ENCODE assay signal across 20 cellular contexts in the genomic region with DNA sequence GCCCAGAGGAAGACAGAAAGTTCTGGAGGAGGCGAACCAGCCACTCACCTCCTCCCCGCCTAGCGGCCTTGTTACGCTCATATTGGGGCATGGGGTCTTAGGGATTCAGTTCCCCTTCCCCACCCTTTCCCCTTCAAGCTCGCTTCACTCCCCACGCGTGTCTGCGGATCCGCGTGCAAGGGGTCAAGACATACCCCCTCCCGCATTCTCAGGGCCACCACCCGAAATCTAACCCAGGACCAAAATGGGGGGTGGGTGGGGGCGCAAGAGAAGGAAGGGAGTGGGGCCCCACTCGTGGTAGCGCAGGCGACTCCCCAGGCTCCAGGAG. TPM values are rescaled to one million over a fixed set of nuclear protein-coding genes. Genes with fewer than 3 reads are reported as not detected.
A peak's percentile ranks its signal among the peaks of the same experiment; 100 is the strongest.
DNase-seq lines count a peak whose midpoint lies in the region; ATAC-seq, FAIRE-seq and TF ChIP-seq lines count a peak whose summit lies in the region.
"Had no signal": no experiment of that assay in that cellular context is flagged by ENCODE, and none has a peak within 500 bp of the region (broad histone marks: within the 10 kb centered on the region; RNA-seq: fewer than 3 reads in every experiment).

No MANE protein-coding gene starts in this region.

- H3K36me3 ChIP-seq in SK-N-SH (replicated peaks in 1 of 2; ENCODE audit: control insufficient read depth in 1 of 2, insufficient read depth in 2 of 2, low read length in 1 of 2) (no peaks in the 10 kb centered on the region), H1 (ENCODE audit: control insufficient read depth in 2 of 4, insufficient read depth in 4 of 4, low read length in 3 of 4) (no peaks in the 10 kb centered on the region; a peak in 1 of 8 replicates), neuronal stem cell (replicated peaks in 1 of 2; ENCODE audit: control insufficient read depth in 2 of 2, insufficient read depth in 2 of 2, low read length in 2 of 2) (peaks cover 0 to 15% of the 10 kb centered on the region in 2 donors), osteoblast (ENCODE audit: insufficient read depth, low read length) (no peaks in the 10 kb centered on the region), esophagus squamous epithelium (no peaks in the 10 kb centered on the region)
- H3K36me3 ChIP-seq: tibial artery had no signal

- H2AFZ ChIP-seq in SK-N-SH (ENCODE audit: low read depth) (no peak overlapping the region), H1 (ENCODE audit: low read length) (no peak overlapping the region), neuronal stem cell (ENCODE audit: low read length) (peak overlapping the region; percentile 86), osteoblast (ENCODE audit: low read length) (no peak overlapping the region)

- no peak overlapping the region for H3K56ac ChIP-seq in H1 (replicated peaks; ENCODE audit: insufficient read length, low read depth, low read length)

- TF ChIP-seq EP300 in SK-N-SH (IDR thresholded peaks at IDR 0.05; ENCODE audit: borderline replicate concordance in 1 of 2, low read depth in 1 of 2, low read length in 1 of 2): no peak
- TF ChIP-seq EP300 in H1 (IDR thresholded peaks at IDR 0.05; ENCODE audit: borderline replicate concordance in 1 of 2, low read depth in 2 of 2, low read length in 2 of 2): no peak

- H2BK20ac ChIP-seq in H1 (ENCODE audit: low read length): peak overlapping the region; percentile 86; the same call in 1 of the 2 replicates

- 18% methylated on average over 8 of the region's 16 CpGs for WGBS in SK-N-SH (ENCODE audit: low lambda C conversion rate)
- 4% methylated on average over 11 of the region's 16 CpGs; no CpG with 5 or more reads in 1 of the 2 experiments for WGBS in H1 (ENCODE audit: extremely low coverage in 1 of 2, insufficient coverage in 1 of 2, insufficient read length in 1 of 2, insufficient replicate concordance in 2 of 2, low coverage in 1 of 2, low lambda C conversion rate in 2 of 2, missing lambda C conversion rate in 1 of 2), 2 experiments
- no CpG with 5 or more reads among the region's 16 CpGs for WGBS in neuronal stem cell (ENCODE audit: extremely low coverage in 2 of 2, insufficient read length in 2 of 2, insufficient replicate concordance in 1 of 2), 2 donors
- WGBS in esophagus squamous epithelium, 2 donors: 7 to 10% methylated on average over 7 to 16 of the region's 16 CpGs

- TF ChIP-seq RAD21 in SK-N-SH (IDR thresholded peaks at IDR 0.05; ENCODE audit: low read length) (no peak), H1 (IDR thresholded peaks at IDR 0.05 in 1 of 2, conservative IDR thresholded peaks at IDR 0.05 in 1 of 2; ENCODE audit: low read depth in 2 of 2, low read length in 2 of 2) (no peak)

- no peaks in the 10 kb centered on the region for H3K79me1 ChIP-seq in H1 (ENCODE audit: low read depth, low read length)
- H3K79me1 ChIP-seq in neuronal stem cell (ENCODE audit: low read depth, low read length): no peaks in the 10 kb centered on the region

- H3K18ac ChIP-seq in H1 (ENCODE audit: extremely low read depth, low read length): no peak overlapping the region; the same call in 1 of the 2 replicates
- H3K18ac ChIP-seq in neuronal stem cell (ENCODE audit: low read length): no peak overlapping the region

- H3K9me2 ChIP-seq in SK-N-SH: no peaks in the 10 kb centered on the region

- H2BK120ac ChIP-seq in H1 (replicated peaks; ENCODE audit: low read depth, low read length): no peak overlapping the region
- no peak overlapping the region for H2BK120ac ChIP-seq in neuronal stem cell (ENCODE audit: low read depth, low read length)

- H3K9me3 Mint-ChIP-seq in IgD-negative memory B cell: no peaks in the 10 kb centered on the region
- H3K9me3 Mint-ChIP-seq: natural killer cell treated with Interleukin-12 subunit alpha and Interleukin-12 subunit beta and Interleukin-15 and Interleukin-18, amount 100 ng/mL, for 72 hours; T-helper 2 cell treated with Interferon-gamma antibody and Interleukin-4, amounts not matched to agents 5 μg/mL and 100 μg/mL, for 36 hours had no signal

- no peak for FAIRE-seq in H1 (lab: Jason Lieb, UNC)
- FAIRE-seq: frontal cortex had no signal

- H3K23me2 ChIP-seq in H1 (ENCODE audit: low read depth, low read length): peaks cover 25% of the 10 kb centered on the region; the same call in 1 of the 2 replicates

- H4K91ac ChIP-seq in H1 (replicated peaks; ENCODE audit: insufficient read length, low read length) (no peak overlapping the region), neuronal stem cell (ENCODE audit: low read depth, low read length, poor library complexity) (no peak overlapping the region)

- H3K4me3 ChIP-seq in SK-N-SH (ENCODE audit: low read depth in 2 of 2, low read length in 1 of 2) (no peak overlapping the region), H1 (ENCODE audit: extremely low read depth in 1 of 4, insufficient read depth in 2 of 4, low read depth in 3 of 4, low read length in 4 of 4) (peak overlapping the region; percentile 12 to 72 (median 34); a peak in 5 of 8 replicates), neuronal stem cell (ENCODE audit: low read length in 2 of 2) (peak overlapping the region; percentile 28 to 44), osteoblast (ENCODE audit: insufficient read depth, low read length) (no peak overlapping the region), esophagus squamous epithelium (peak overlapping the region in 2 of 4 donors; percentile 35 to 57)
- H3K4me3 ChIP-seq: skin epidermis had no signal

- 0 out of 2 replicates have a peak overlapping the region, but pooled peaks have one; percentile 3 for H2AK5ac ChIP-seq in H1 (ENCODE audit: low read depth, low read length)
- no peak overlapping the region for H2AK5ac ChIP-seq in neuronal stem cell (ENCODE audit: low read depth, low read length)

- POLR2A ChIA-PET in SK-N-SH (lab: Yijun Ruan, JAX): no interaction called here
- POLR2A ChIA-PET in H1 (lab: Charles Lee; ENCODE audit: partially characterized antibody): interaction anchor here (1.0 kb wide), 1 partner anchor 192 kb away, joined by 3 read pairs; a partner anchor contains a TSS

- H3K27me3 ChIP-seq in SK-N-SH (ENCODE audit: insufficient read depth) (peaks cover 86% of the 10 kb centered on the region), H1 (replicated peaks in 1 of 4; ENCODE audit: control insufficient read depth in 3 of 4, extremely low read depth in 1 of 4, insufficient read depth in 3 of 4, low read length in 3 of 4) (peaks cover 69 to 83% (median 80%) of the 10 kb centered on the region in 4 experiments), neuronal stem cell (ENCODE audit: control insufficient read depth in 3 of 3, insufficient read depth in 3 of 3, low read depth in 1 of 3, low read length in 3 of 3) (peaks cover 0 to 70% (median 7%) of the 10 kb centered on the region in 3 experiments), osteoblast (ENCODE audit: insufficient read depth, low read length) (peaks cover 70% of the 10 kb centered on the region), esophagus squamous epithelium (peaks cover 34 to 100% (median 50%) of the 10 kb centered on the region in 4 donors)

- 0 out of 2 replicates have a peak overlapping the region, but pooled peaks have one; percentile 4 for H2BK12ac ChIP-seq in H1 (ENCODE audit: low read depth, low read length)
- no peak overlapping the region for H2BK12ac ChIP-seq in neuronal stem cell (ENCODE audit: low read length)

- H2BK5ac ChIP-seq in H1 (ENCODE audit: low read depth, low read length) (no peak overlapping the region), neuronal stem cell (ENCODE audit: low read length) (no peak overlapping the region)

- H3K4me1 ChIP-seq in SK-N-SH (ENCODE audit: control insufficient read depth in 1 of 2, insufficient read depth in 2 of 2, low read depth in 1 of 2, low read length in 1 of 2): no peaks in the 10 kb centered on the region; a peak in 1 of 4 replicates
- H3K4me1 ChIP-seq in H1 (replicated peaks in 1 of 4; ENCODE audit: control insufficient read depth in 3 of 4, insufficient read depth in 4 of 4, low read length in 3 of 4): peaks cover 7 to 31% (median 18%) of the 10 kb centered on the region in 4 experiments
- H3K4me1 ChIP-seq in neuronal stem cell (ENCODE audit: control insufficient read depth in 2 of 2, insufficient read depth in 1 of 2, low read depth in 1 of 2, low read length in 2 of 2): peaks cover 13 to 29% of the 10 kb centered on the region in 2 donors
- H3K4me1 ChIP-seq in osteoblast (ENCODE audit: insufficient read depth, low read length): no peaks in the 10 kb centered on the region
- H3K4me1 ChIP-seq in esophagus squamous epithelium: peaks cover 32 to 70% (median 45%) of the 10 kb centered on the region in 3 donors

- H3K27me3 Mint-ChIP-seq in IgD-negative memory B cell: peaks cover 72% of the 10 kb centered on the region

- peak; percentile 44 for DNase-seq in SK-N-SH
- DNase-seq in H1 (ENCODE audit: low read depth in 1 of 2, low spot score in 2 of 2): peak in 1 of 2 experiments; percentile 69
- DNase-seq in neuronal stem cell (ENCODE audit: low spot score): peak; percentile 33
- DNase-seq in osteoblast (ENCODE audit: insufficient read length, low spot score, missing footprints): no peak
- DNase-seq in esophagus squamous epithelium (lab: John Stamatoyannopoulos, UW): no peak
- DNase-seq in activated CD8-positive, alpha-beta memory T cell treated with anti-CD3 and anti-CD28 coated beads, Interleukin-2, amount 50 U/mL, for 48 hours: no peak
- DNase-seq: 8988T; activated CD4-positive, alpha-beta T cell treated with anti-CD3 and anti-CD28 coated beads, Interleukin-2, amount 50 U/mL, for 4 hours; left colon; NCI-H1105; tibial artery had no signal

- H3F3A ChIP-seq in SK-N-SH (replicated peaks; ENCODE audit: insufficient read depth): no peaks in the 10 kb centered on the region

- H3K9me3 ChIP-seq in SK-N-SH: no peaks in the 10 kb centered on the region
- no peaks in the 10 kb centered on the region; a peak in 1 of 4 replicates for H3K9me3 ChIP-seq in H1 (ENCODE audit: insufficient read depth in 2 of 2, low read depth in 1 of 2, low read length in 1 of 2)
- H3K9me3 ChIP-seq in neuronal stem cell (replicated peaks in 1 of 2; ENCODE audit: control insufficient read depth in 2 of 2, insufficient read depth in 1 of 2, low read depth in 1 of 2, low read length in 2 of 2): peaks cover 0 to 3% of the 10 kb centered on the region in 2 donors
- H3K9me3 ChIP-seq in osteoblast (ENCODE audit: low read depth, low read length): no peaks in the 10 kb centered on the region
- H3K9me3 ChIP-seq in esophagus squamous epithelium: no peaks in the 10 kb centered on the region
- H3K9me3 ChIP-seq: tibial artery had no signal

- H4K8ac ChIP-seq in H1 (ENCODE audit: extremely low read depth, insufficient read depth, low read length) (no peak overlapping the region), neuronal stem cell (ENCODE audit: low read depth, low read length) (no peak overlapping the region)

- H3K27ac Mint-ChIP-seq in IgD-negative memory B cell: no peak overlapping the region
- H3K27ac Mint-ChIP-seq: natural killer cell treated with Interleukin-12 subunit alpha and Interleukin-12 subunit beta and Interleukin-15 and Interleukin-18, amount 100 ng/mL, for 72 hours; T-helper 2 cell treated with Interferon-gamma antibody and Interleukin-4, amounts not matched to agents 5 μg/mL and 100 μg/mL, for 36 hours had no signal

- peak overlapping the region; percentile 84; the same call in 1 of the 2 replicates for H3K4me2 ChIP-seq in SK-N-SH
- H3K4me2 ChIP-seq in H1 (ENCODE audit: insufficient read depth in 1 of 2, low read depth in 2 of 2, low read length in 2 of 2): peak overlapping the region; percentile 88 to 91
- H3K4me2 ChIP-seq in neuronal stem cell (ENCODE audit: insufficient read depth, low read length, poor library complexity, severe bottlenecking): peak overlapping the region; percentile 75
- H3K4me2 ChIP-seq in osteoblast (ENCODE audit: insufficient read depth, low read length): no peak overlapping the region

- no peak for TF ChIP-seq CTCF in SK-N-SH (IDR thresholded peaks at IDR 0.05)
- no peak for TF ChIP-seq CTCF in H1 (IDR thresholded peaks at IDR 0.05; ENCODE audit: control extremely low read depth in 1 of 3, insufficient read depth in 1 of 3, low read depth in 1 of 3, low read length in 3 of 3)
- TF ChIP-seq CTCF in osteoblast (IDR thresholded peaks at IDR 0.05; ENCODE audit: extremely low read depth, low read depth, low read length): no peak
- no peak for TF ChIP-seq CTCF in esophagus squamous epithelium (IDR thresholded peaks at IDR 0.05)

- H3K14ac ChIP-seq in H1 (ENCODE audit: insufficient read length) (no peak overlapping the region), neuronal stem cell (ENCODE audit: low read length) (no peak overlapping the region)

- H3K23ac ChIP-seq in H1 (ENCODE audit: insufficient read length) (no peak overlapping the region), neuronal stem cell (ENCODE audit: low read depth, low read length, poor library complexity) (no peak overlapping the region)

- no peak for ATAC-seq in SK-N-SH treated with all-trans-retinoic acid at 6 μM for 48 hours
- ATAC-seq: left colon; natural killer cell treated with Interleukin-12 subunit alpha and Interleukin-12 subunit beta and Interleukin-15 and Interleukin-18, amount 100 ng/mL, for 72 hours had no signal

- H2BK15ac ChIP-seq in H1 (ENCODE audit: low read length): no peak overlapping the region
- H2BK15ac ChIP-seq in neuronal stem cell (ENCODE audit: low read length): no peak overlapping the region

- H3K9ac ChIP-seq in SK-N-SH (no peak overlapping the region), H1 (replicated peaks in 1 of 4; ENCODE audit: extremely low read depth in 1 of 4, low read depth in 3 of 4, low read length in 3 of 4) (no peak overlapping the region; a peak in 1 of 7 replicates), neuronal stem cell (ENCODE audit: low read depth, low read length, poor library complexity) (peak overlapping the region; percentile 17)

- CTCF ChIA-PET in SK-N-SH (lab: Yijun Ruan, JAX): no interaction called here
- CTCF ChIA-PET in H1 (lab: Charles Lee; ENCODE audit: partially characterized antibody): interaction anchor here (0.8 kb wide), 1 partner anchor 241 kb away, joined by 3 read pairs; no protein-coding TSS in a partner anchor

- H4K5ac ChIP-seq in H1 (ENCODE audit: insufficient read length, low read depth, low read length): no peak overlapping the region

- TF ChIP-seq POLR2A in H1 (IDR thresholded peaks at IDR 0.05; ENCODE audit: control extremely low read depth in 1 of 2, low read depth in 2 of 2, low read length in 2 of 2): no peak
- TF ChIP-seq POLR2A in esophagus squamous epithelium (IDR thresholded peaks at IDR 0.05): no peak

- peaks cover 9 to 16% (median 9%) of the 10 kb centered on the region in 3 donors for H3K4me1 Mint-ChIP-seq in IgD-negative memory B cell

- no peaks in the 10 kb centered on the region for H3K36me3 Mint-ChIP-seq in IgD-negative memory B cell
- H3K36me3 Mint-ChIP-seq: natural killer cell treated with Interleukin-12 subunit alpha and Interleukin-12 subunit beta and Interleukin-15 and Interleukin-18, amount 100 ng/mL, for 72 hours had no signal

- H3K79me2 ChIP-seq in SK-N-SH (ENCODE audit: insufficient read depth) (no peaks in the 10 kb centered on the region), H1 (ENCODE audit: control insufficient read depth in 1 of 2, insufficient read depth in 2 of 2, low read length in 2 of 2) (no peaks in the 10 kb centered on the region), osteoblast (ENCODE audit: insufficient read depth, low read length) (no peaks in the 10 kb centered on the region)

- H3K27ac ChIP-seq in SK-N-SH (ENCODE audit: low read depth in 2 of 2, low read length in 1 of 2) (no peak overlapping the region), H1 (ENCODE audit: low read depth, low read length) (no peak overlapping the region), neuronal stem cell (replicated peaks; ENCODE audit: low read length) (no peak overlapping the region), osteoblast (ENCODE audit: low read depth, low read length) (no peak overlapping the region), esophagus squamous epithelium (no peak overlapping the region)
- H3K27ac ChIP-seq: skin epidermis, tibial artery had no signal

- intact Hi-C loops in esophagus squamous epithelium (cut with DNase I): no loop called here

- H4K20me1 ChIP-seq in SK-N-SH (ENCODE audit: insufficient read depth): no peaks in the 10 kb centered on the region
- H4K20me1 ChIP-seq in H1 (replicated peaks in 1 of 2; ENCODE audit: control insufficient read depth in 1 of 2, insufficient read depth in 2 of 2, low read length in 2 of 2): peaks cover 10 to 29% of the 10 kb centered on the region in 2 experiments
- no peaks in the 10 kb centered on the region for H4K20me1 ChIP-seq in osteoblast (ENCODE audit: insufficient read depth, low read length)

- no peak overlapping the region for H3K4ac ChIP-seq in H1 (replicated peaks; ENCODE audit: insufficient read length, low read depth, low read length)
- no peak overlapping the region for H3K4ac ChIP-seq in neuronal stem cell (ENCODE audit: low read length)

- peak overlapping the region in 3 of 4 donors; percentile 39 to 91 (median 84) for H3K4me3 Mint-ChIP-seq in IgD-negative memory B cell
- H3K4me3 Mint-ChIP-seq: natural killer cell treated with Interleukin-12 subunit alpha and Interleukin-12 subunit beta and Interleukin-15 and Interleukin-18, amount 100 ng/mL, for 72 hours had no signal

RNA-seq across cellular contexts. Expression of a gene that starts 0.6 kb away (rescaled TPM):
- polyA plus RNA-seq in SK-N-SH (2012; rRNA removed) (not detected in 2 replicates), IgD-negative memory B cell (not detected), H1 (2011; rRNA removed) (0.05 and 0.06 TPM in 2 replicates)
- not detected in 2 replicates for polyA plus RNA-seq in SK-N-SH (2012; cell fraction: cytosol; rRNA removed)
- polyA plus RNA-seq in SK-N-SH (2012; cell fraction: nucleus; rRNA removed): not detected in 2 replicates
- not detected in 2 replicates for total RNA-seq in H1 (2021; fragmentation: NEBNext Ultra II Directional; extraction: Animal tissue kit (Norgen Biotek cat#: 25700))
- 0.08 TPM for polyA plus RNA-seq in H1 (2011; cell fraction: cytosol; rRNA removed)
- 0.09 TPM for polyA plus RNA-seq in H1 (2011; cell fraction: nucleus; rRNA removed)
- polyA plus RNA-seq in H1 (2012, experiment 1 of 2): 0.10 to 0.17 TPM (median 0.12 TPM) in 4 replicates
- not detected for polyA plus RNA-seq in H1 (2012, experiment 2 of 2)
- polyA plus RNA-seq in H1 (2013, experiment 1 of 2): 0.08 TPM
- polyA plus RNA-seq in H1 (2013, experiment 2 of 2): 0.04 TPM
- polyA minus RNA-seq in H1 (2011; rRNA and poly(A)+ RNA removed): 0.19 TPM in 1 of 2 replicates, not detected in the other
- not detected for polyA minus RNA-seq in H1 (2011; cell fraction: cytosol; rRNA and poly(A)+ RNA removed)
- 0.50 TPM for polyA minus RNA-seq in H1 (2011; cell fraction: nucleus; rRNA and poly(A)+ RNA removed)
- 0.89 TPM for polyA plus RNA-seq in neuronal stem cell (2013, experiment 1 of 2)
- 0.89 TPM for polyA plus RNA-seq in neuronal stem cell (2013, experiment 2 of 2)
- total RNA-seq in osteoblast (not detected in 2 replicates), esophagus squamous epithelium (not detected)
- total RNA-seq: dermis microvascular lymphatic vessel endothelial cell; HT1080; natural killer cell treated with Interleukin-12 subunit alpha and Interleukin-12 subunit beta and Interleukin-15 and Interleukin-18, amount 100 ng/mL, for 72 hours; NCI-H460 had no signal

Comparison
In these comparisons a context has a peak if more than half of its experiments do, and no peak if none do; other contexts are left out.
1. DNase-seq: peak in SK-N-SH (single experiment) and neuronal stem cell (single experiment); none in osteoblast (single experiment), esophagus squamous epithelium (single experiment) and activated CD8-positive, alpha-beta memory T cell treated with anti-CD3 and anti-CD28 coated beads, Interleukin-2, amount 50 U/mL, for 48 hours (single experiment).
2. H3K4me3 ChIP-seq: peak in H1 (4 of 4) and neuronal stem cell (2 of 2); none in SK-N-SH (0 of 2) and osteoblast (single experiment).